8 cellular contexts compared by ENCODE assay signal in the genomic region with DNA sequence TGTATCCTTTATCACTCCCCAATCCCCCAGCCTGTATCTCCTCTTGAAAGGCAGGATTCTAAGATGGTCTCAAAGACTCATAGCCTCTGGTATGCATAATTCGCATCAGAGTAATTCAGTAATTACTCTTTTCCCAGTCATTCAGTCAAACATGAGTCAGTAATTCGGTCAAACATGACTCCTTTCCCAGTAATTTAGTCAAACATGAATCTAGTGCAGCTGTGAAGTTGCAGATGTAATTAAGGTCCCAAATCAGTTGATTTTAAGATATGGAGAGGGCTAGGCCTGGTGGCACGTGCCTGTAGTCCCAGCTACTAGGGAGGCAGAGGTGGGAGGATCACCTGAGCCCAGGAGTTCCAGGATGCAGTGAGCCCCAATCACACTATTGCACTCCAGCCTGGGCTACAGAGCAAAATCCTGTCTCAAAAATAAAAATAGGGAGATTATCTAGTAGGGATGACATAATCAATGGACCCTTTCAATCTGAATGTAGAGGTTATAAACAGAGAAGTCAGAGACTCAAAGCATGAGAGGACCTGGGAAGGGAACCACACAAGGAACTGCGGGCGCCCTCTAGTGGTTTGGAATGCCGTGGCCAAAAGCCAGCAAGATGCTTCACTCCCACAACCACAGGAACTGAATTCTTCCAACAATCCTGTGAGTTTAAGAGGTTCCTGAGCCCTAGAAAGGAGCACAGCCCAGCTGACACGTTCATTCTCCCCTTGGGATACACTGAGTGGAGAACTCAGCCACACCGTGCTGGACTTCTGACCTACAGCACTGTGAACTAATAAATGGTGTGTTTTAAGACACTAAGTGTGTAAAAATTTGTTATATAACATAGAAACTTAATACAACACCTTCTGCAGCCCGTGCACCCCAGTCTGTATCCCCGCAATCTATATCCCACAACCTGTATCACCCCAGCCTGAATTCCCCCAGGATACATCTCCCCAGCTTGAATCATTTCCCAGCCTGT. TPM values are rescaled to one million over a fixed set of nuclear protein-coding genes. Genes with fewer than 3 reads are reported as not detected.
A peak's percentile ranks its signal among the peaks of the same experiment; 100 is the strongest.
DNase-seq lines count a peak whose midpoint lies in the region; ATAC-seq, FAIRE-seq and TF ChIP-seq lines count a peak whose summit lies in the region.

No MANE protein-coding gene starts in this region.

- 33% methylated on average over 10 of the region's 10 CpGs for WGBS in esophagus muscularis mucosa

- H3K4me1 ChIP-seq in Karpas-422 (ENCODE audit: low read length) (peaks cover 6% of the 10 kb centered on the region), esophagus muscularis mucosa (peaks cover 0 to 13% (median 0%) of the 10 kb centered on the region in 4 donors)

- H3K4me3 ChIP-seq in Karpas-422 (ENCODE audit: low read length) (no peak overlapping the region), esophagus muscularis mucosa (no peak overlapping the region)

- H3K9me3 ChIP-seq in Karpas-422 (ENCODE audit: low read length): no peaks in the 10 kb centered on the region
- H3K9me3 ChIP-seq in esophagus muscularis mucosa: no peaks in the 10 kb centered on the region

- TF ChIP-seq CTCF in esophagus muscularis mucosa (IDR thresholded peaks at IDR 0.05): peak; percentile 68 to 90 (median 80)

- no peaks in the 10 kb centered on the region for H3K9me2 ChIP-seq in Karpas-422 (replicated peaks; ENCODE audit: insufficient read depth, low read length)

- no peaks in the 10 kb centered on the region for H3K36me3 Mint-ChIP-seq in natural killer cell treated with Interleukin-12 subunit alpha and Interleukin-12 subunit beta and Interleukin-15 and Interleukin-18, amount 100 ng/mL, for 72 hours
- no peaks in the 10 kb centered on the region for H3K36me3 Mint-ChIP-seq in stimulated activated naive B cell treated with anti-CD40 and anti-IgM and Interleukin-4, amounts not matched to agents 10 μg/mL and 1 μg/mL and 100 μg/mL, for 72 hours

- peak overlapping the region; percentile 51; the same call in 1 of the 2 replicates for H2AFZ ChIP-seq in Karpas-422 (ENCODE audit: low read length)

- H3K79me2 ChIP-seq in Karpas-422 (ENCODE audit: low read length): no peaks in the 10 kb centered on the region

- peak overlapping the region in 1 of 2 donors; percentile 1 for H3K27ac Mint-ChIP-seq in natural killer cell treated with Interleukin-12 subunit alpha and Interleukin-12 subunit beta and Interleukin-15 and Interleukin-18, amount 100 ng/mL, for 72 hours
- no peak overlapping the region for H3K27ac Mint-ChIP-seq in stimulated activated naive B cell treated with anti-CD40 and anti-IgM and Interleukin-4, amounts not matched to agents 10 μg/mL and 1 μg/mL and 100 μg/mL, for 72 hours

- H3K36me3 ChIP-seq in Karpas-422 (ENCODE audit: insufficient read depth, low read length) (no peaks in the 10 kb centered on the region), esophagus muscularis mucosa (no peaks in the 10 kb centered on the region)

- no peak for FAIRE-seq in GM12891 (lab: Jason Lieb, UNC)

- peaks cover 6 to 14% of the 10 kb centered on the region in 2 donors for H3K4me1 Mint-ChIP-seq in natural killer cell treated with Interleukin-12 subunit alpha and Interleukin-12 subunit beta and Interleukin-15 and Interleukin-18, amount 100 ng/mL, for 72 hours (ENCODE audit: low read depth in 2 of 2)
- no peaks in the 10 kb centered on the region for H3K4me1 Mint-ChIP-seq in stimulated activated naive B cell treated with anti-CD40 and anti-IgM and Interleukin-4, amounts not matched to agents 10 μg/mL and 1 μg/mL and 100 μg/mL, for 72 hours

- H3K9ac ChIP-seq in Karpas-422 (ENCODE audit: low read length): no peak overlapping the region

- no peaks in the 10 kb centered on the region for H3K27me3 ChIP-seq in Karpas-422 (ENCODE audit: low read length)
- no peaks in the 10 kb centered on the region for H3K27me3 ChIP-seq in esophagus muscularis mucosa

- intact Hi-C loops in esophagus muscularis mucosa (cut with DNase I): loop anchor here (1.0 kb wide), 1 partner anchor 58 kb away; no protein-coding TSS in a partner anchor

- H3K27ac ChIP-seq in Karpas-422 (ENCODE audit: low read length) (no peak overlapping the region), esophagus muscularis mucosa (replicated peaks in 1 of 4) (no peak overlapping the region)

- TF ChIP-seq EP300 in esophagus muscularis mucosa (IDR thresholded peaks at IDR 0.05): no peak

- TF ChIP-seq POLR2A in GM12891 (IDR thresholded peaks at IDR 0.05; ENCODE audit: low read depth, low read length) (no peak), esophagus muscularis mucosa (IDR thresholded peaks at IDR 0.05; ENCODE audit: low read depth) (no peak)

- no peaks in the 10 kb centered on the region for H3K9me3 Mint-ChIP-seq in natural killer cell treated with Interleukin-12 subunit alpha and Interleukin-12 subunit beta and Interleukin-15 and Interleukin-18, amount 100 ng/mL, for 72 hours
- H3K9me3 Mint-ChIP-seq in stimulated activated naive B cell treated with anti-CD40 and anti-IgM and Interleukin-4, amounts not matched to agents 10 μg/mL and 1 μg/mL and 100 μg/mL, for 72 hours: peaks cover 0 to 5% of the 10 kb centered on the region in 2 donors

- H3K4me3 Mint-ChIP-seq in natural killer cell treated with Interleukin-12 subunit alpha and Interleukin-12 subunit beta and Interleukin-15 and Interleukin-18, amount 100 ng/mL, for 72 hours: no peak overlapping the region
- H3K4me3 Mint-ChIP-seq in stimulated activated naive B cell treated with anti-CD40 and anti-IgM and Interleukin-4, amounts not matched to agents 10 μg/mL and 1 μg/mL and 100 μg/mL, for 72 hours: no peak overlapping the region

- peak; percentile 25 for DNase-seq in GM12891 (ENCODE audit: insufficient read length, low spot score)
- DNase-seq in Karpas-422: peak; percentile 95
- peak; percentile 85 for DNase-seq in OCI-M1 (lab: John Stamatoyannopoulos, UW)
- peak; percentile 69 for DNase-seq in activated T-cell treated with anti-CD3 and anti-CD28 coated beads for 4 hours
- DNase-seq in esophagus muscularis mucosa (ENCODE audit: extremely low spot score): peak; percentile 93
- DNase-seq in natural killer cell treated with Interleukin-12 subunit alpha and Interleukin-12 subunit beta and Interleukin-15 and Interleukin-18, amount 100 ng/mL, for 72 hours (ENCODE audit: low spot score): peak; percentile 86
- DNase-seq in stimulated activated naive B cell treated with anti-CD40 and anti-IgM and Interleukin-4, amounts not matched to agents 10 μg/mL and 1 μg/mL and 100 μg/mL, for 72 hours: peak; percentile 33
- no peak for DNase-seq in cortex of kidney (lab: John Stamatoyannopoulos, UW)

- peaks cover 16 to 23% of the 10 kb centered on the region in 2 donors for H3K27me3 Mint-ChIP-seq in natural killer cell treated with Interleukin-12 subunit alpha and Interleukin-12 subunit beta and Interleukin-15 and Interleukin-18, amount 100 ng/mL, for 72 hours
- peaks cover 11 to 31% of the 10 kb centered on the region in 2 donors for H3K27me3 Mint-ChIP-seq in stimulated activated naive B cell treated with anti-CD40 and anti-IgM and Interleukin-4, amounts not matched to agents 10 μg/mL and 1 μg/mL and 100 μg/mL, for 72 hours

- H4K20me1 ChIP-seq in Karpas-422 (ENCODE audit: insufficient read depth, low read depth, low read length): no peaks in the 10 kb centered on the region

- peak in 1 of 2 donors; percentile 9 for ATAC-seq in natural killer cell treated with Interleukin-12 subunit alpha and Interleukin-12 subunit beta and Interleukin-15 and Interleukin-18, amount 100 ng/mL, for 72 hours
- peak; percentile 71 to 75 for ATAC-seq in stimulated activated naive B cell treated with anti-CD40 and anti-IgM and Interleukin-4, amounts not matched to agents 10 μg/mL and 1 μg/mL and 100 μg/mL, for 72 hours (replicated peaks)

- no peak overlapping the region for H3K4me2 ChIP-seq in Karpas-422 (ENCODE audit: low read depth, low read length, poor library complexity, severe bottlenecking)

TF ChIP-seq in GM12891, 5 proteins besides CTCF, POLR2A, EP300 and RAD21:
- TF ChIP-seq SPI1 (IDR thresholded peaks at IDR 0.05; ENCODE audit: low read depth, low read length): 0 out of 2 replicates have a peak, but pooled peaks have one; percentile 6
- no peak for TF ChIP-seq POLR2AphosphoS5 (IDR thresholded peaks at IDR 0.05; ENCODE audit: low read depth, low read length)

RNA-seq across cellular contexts. Expression of gene ARMH4, which starts 14.3 kb away (rescaled TPM):
- not detected for polyA plus RNA-seq in GM12891 (2012; ENCODE audit: low read depth, missing spikeins)
- 0.07 and 0.75 TPM in 2 replicates for total RNA-seq in Karpas-422 (2014; rRNA removed; shearing (Covaris generic); ENCODE audit: low replicate concordance)
- 1 to 10 TPM; 5.0 to 8.0 (median 5.8) TPM for total RNA-seq in esophagus muscularis mucosa
- not detected for total RNA-seq in natural killer cell treated with Interleukin-12 subunit alpha and Interleukin-12 subunit beta and Interleukin-15 and Interleukin-18, amount 100 ng/mL, for 72 hours

RNA-seq across cellular contexts. Expression of gene ACTR10, which starts 33.7 kb away (rescaled TPM):
- polyA plus RNA-seq in GM12891 (2012; ENCODE audit: low read depth, missing spikeins): 24.6 TPM
- 66.7 and 153 TPM in 2 replicates for total RNA-seq in Karpas-422 (2014; rRNA removed; shearing (Covaris generic); ENCODE audit: low replicate concordance)
- 10 to 100 TPM; 47.9 to 75.7 (median 60.5) TPM for total RNA-seq in esophagus muscularis mucosa
- 10 to 100 TPM; 29.6 to 41.7 TPM for total RNA-seq in natural killer cell treated with Interleukin-12 subunit alpha and Interleukin-12 subunit beta and Interleukin-15 and Interleukin-18, amount 100 ng/mL, for 72 hours
